9 cellular contexts compared by ENCODE assay signal in genomic region chr11:1750481-1750839, GRCh38. TPM values are rescaled to one million over a fixed set of nuclear protein-coding genes. Genes with fewer than 3 reads are reported as not detected.
A peak's percentile ranks its signal among the peaks of the same experiment; 100 is the strongest.
DNase-seq lines count a peak whose midpoint lies in the region; ATAC-seq and TF ChIP-seq lines count a peak whose summit lies in the region.
"Had no signal": no experiment of that assay in that cellular context is flagged by ENCODE, and none has a peak within 500 bp of the region (broad histone marks: within the 10 kb centered on the region; RNA-seq: fewer than 3 reads in every experiment).

Gene IFITM10, minus strand, starts transcription at chr11:1750595. Its CDS starts 153 bp downstream, at chr11:1750442.

- no peaks in the 10 kb centered on the region for H3K36me3 Mint-ChIP-seq in activated naive CD8-positive, alpha-beta T cell

- no peaks in the 10 kb centered on the region for H3K27me3 ChIP-seq in GM23248 (replicated peaks; ENCODE audit: insufficient read depth)
- peaks cover 21% of the 10 kb centered on the region for H3K27me3 ChIP-seq in left ventricle myocardium inferior (ENCODE audit: low read depth)
- H3K27me3 ChIP-seq in foreskin keratinocyte, result peaks cover 37% of the 10 kb centered on the region

- peak within 1 kb of the TSS; percentile 69 for H3K4me3 Mint-ChIP-seq in activated naive CD8-positive, alpha-beta T cell
- H3K4me3 Mint-ChIP-seq: activated B cell treated with CpG ODN at 0.5 μM for 24 hours had no signal

- TF ChIP-seq CTCF in left ventricle myocardium inferior (IDR thresholded peaks at IDR 0.05; ENCODE audit: borderline replicate concordance) (no peak), foreskin keratinocyte (conservative IDR thresholded peaks at IDR 0.05) (no peak)

- DNase-seq in GM23248, result peak; percentile 57
- peak; percentile 34 for DNase-seq in left ventricle myocardium inferior
- no peak for DNase-seq in skeletal muscle cell (ENCODE audit: low read depth)
- DNase-seq in NCI-H1694 treated with DMSO at 0.1 percent for 48 hours (lab: John Stamatoyannopoulos, UW), result no peak
- no peak for DNase-seq in HCEC 1CT
- DNase-seq in foreskin keratinocyte, result no peak
- DNase-seq: activated B cell treated with CpG ODN at 0.5 μM for 24 hours had no signal

- H3K4me3 ChIP-seq in GM23248 (peak within 1 kb of the TSS; percentile 70), left ventricle myocardium inferior (peak within 1 kb of the TSS; percentile 65), skeletal muscle cell (ENCODE audit: low read depth, low read length) (peak within 1 kb of the TSS; percentile 71)

- peaks cover 21% of the 10 kb centered on the region for H3K4me1 ChIP-seq in GM23248 (ENCODE audit: insufficient read depth)
- H3K4me1 ChIP-seq in left ventricle myocardium inferior, result peaks cover 79% of the 10 kb centered on the region
- no peaks in the 10 kb centered on the region for H3K4me1 ChIP-seq in foreskin keratinocyte

- H4K20me1 ChIP-seq in GM23248 (ENCODE audit: insufficient read depth), result no peaks in the 10 kb centered on the region

- intact Hi-C loops in left ventricle myocardium inferior (cut with micrococcal nuclease), result no loop called here

- H3K36me3 ChIP-seq in GM23248 (ENCODE audit: low read depth), result no peaks in the 10 kb centered on the region
- peaks cover 30% of the 10 kb centered on the region for H3K36me3 ChIP-seq in left ventricle myocardium inferior

- H3K27me3 Mint-ChIP-seq in activated naive CD8-positive, alpha-beta T cell, result peaks cover 10% of the 10 kb centered on the region

- H3K9me3 ChIP-seq in GM23248 (ENCODE audit: low read depth), result no peaks in the 10 kb centered on the region
- no peaks in the 10 kb centered on the region for H3K9me3 ChIP-seq in left ventricle myocardium inferior (replicated peaks)

- H3F3A ChIP-seq in GM23248 (ENCODE audit: insufficient read depth), result peaks cover 9% of the 10 kb centered on the region

- H3K9ac ChIP-seq in GM23248, result peak within 1 kb of the TSS; percentile 74

- H2AFZ ChIP-seq in GM23248, result no peak within 1 kb of the TSS

- no peaks in the 10 kb centered on the region for H3K9me3 Mint-ChIP-seq in activated naive CD8-positive, alpha-beta T cell (ENCODE audit: low read depth)

- H3K79me2 ChIP-seq in GM23248 (ENCODE audit: insufficient read depth), result no peaks in the 10 kb centered on the region

- no peak within 1 kb of the TSS for H3K27ac Mint-ChIP-seq in activated naive CD8-positive, alpha-beta T cell
- H3K27ac Mint-ChIP-seq: activated B cell treated with CpG ODN at 0.5 μM for 24 hours had no signal

- peaks cover 29% of the 10 kb centered on the region for H3K4me1 Mint-ChIP-seq in activated naive CD8-positive, alpha-beta T cell (ENCODE audit: low read depth)

- in situ Hi-C loops in GM23248 (cut with MboI), result no loop called here

- 42 to 44% methylated on average over 6 of the region's 6 CpGs for WGBS in GM23248 (ENCODE audit: low coverage in 1 of 2, low lambda C conversion rate in 2 of 2, missing lambda C conversion rate in 2 of 2), 2 experiments

- peak within 1 kb of the TSS; percentile 93 for H3K27ac ChIP-seq in GM23248
- peak within 1 kb of the TSS; percentile 85 for H3K27ac ChIP-seq in left ventricle myocardium inferior (replicated peaks)
- H3K27ac ChIP-seq in foreskin keratinocyte, result no peak within 1 kb of the TSS

- no peak for ATAC-seq in foreskin keratinocyte
- ATAC-seq in HG03196 (IDR thresholded peaks at IDR 0.05; ENCODE audit: unreplicated experiment), result no peak

- peak within 1 kb of the TSS; percentile 89 for H3K4me2 ChIP-seq in GM23248 (ENCODE audit: unreplicated experiment)

- H3K9me2 ChIP-seq in GM23248 (ENCODE audit: insufficient read depth), result no peaks in the 10 kb centered on the region

RNA-seq across cellular contexts. Expression of gene IFITM10, which starts in this region (rescaled TPM):
- total RNA-seq in GM23248 (2014; rRNA removed; shearing (Covaris generic)), result 1.6 and 67.4 TPM in 2 replicates
- polyA plus RNA-seq in GM23248 (2016; fragmentation: Nextera tagmentation; extraction: Ambion mirVana) (0.41 and 0.53 TPM in 2 replicates), foreskin keratinocyte (0.06 TPM in 1 of 2 replicates, not detected in the other)
- total RNA-seq in left ventricle myocardium inferior (0.58 TPM), foreskin keratinocyte (0.04 and 0.14 TPM in 2 replicates)
- total RNA-seq: activated B cell treated with CpG ODN at 0.5 μM for 24 hours had no signal

Comparison
In these comparisons a context has a peak if more than half of its experiments do, and no peak if none do; other contexts are left out.
1. Peak in DNase-seq, H3K4me3 ChIP-seq and H3K27ac ChIP-seq in left ventricle myocardium inferior; RNA of the gene not detected or under 1 TPM.